21 cellular contexts compared by ENCODE assay signal in genomic region chr12:8157484-8158198, GRCh38. TPM values are rescaled to one million over a fixed set of nuclear protein-coding genes. Genes with fewer than 3 reads are reported as not detected.
A peak's percentile ranks its signal among the peaks of the same experiment; 100 is the strongest.
DNase-seq lines count a peak whose midpoint lies in the region; ATAC-seq and TF ChIP-seq lines count a peak whose summit lies in the region.
"Had no signal": no experiment of that assay in that cellular context is flagged by ENCODE, and none has a peak within 500 bp of the region (broad histone marks: within the 10 kb centered on the region; RNA-seq: fewer than 3 reads in every experiment).

No MANE protein-coding gene starts in this region.

- H3K9ac ChIP-seq in SK-N-MC (ENCODE audit: insufficient read length): peak overlapping the region; percentile 39

- no peak for TF ChIP-seq CTCF in spleen (IDR thresholded peaks at IDR 0.05 in 8 of 11, conservative IDR thresholded peaks at IDR 0.05 in 3 of 11)

- no peak for ATAC-seq in left cardiac atrium
- no peak for ATAC-seq in activated CD4-positive, alpha-beta T cell treated with anti-CD3 and anti-CD28 coated beads for 36 hours
- ATAC-seq: stimulated activated effector memory CD8-positive, alpha-beta T cell treated with anti-CD3 and anti-CD28 coated beads, Interleukin-12 subunit alpha, Interleukin-12 subunit beta, amount 100 ng/mL, for 72 hours had no signal

- H3K4me1 Mint-ChIP-seq in activated naive CD8-positive, alpha-beta T cell treated with anti-CD3 and anti-CD28 coated beads for 36 hours: peaks cover 31% of the 10 kb centered on the region
- peaks cover 28% of the 10 kb centered on the region for H3K4me1 Mint-ChIP-seq in activated CD4-positive, alpha-beta T cell treated with anti-CD3 and anti-CD28 coated beads for 36 hours
- H3K4me1 Mint-ChIP-seq: neural crest cell; stimulated activated effector memory CD8-positive, alpha-beta T cell treated with anti-CD3 and anti-CD28 coated beads, Interleukin-12 subunit alpha, Interleukin-12 subunit beta, amount 100 ng/mL, for 72 hours had no signal

- POLR2A ChIA-PET in activated CD4-positive, alpha-beta T cell treated with anti-CD3 and anti-CD28 coated beads for 36 hours (lab: Charles Lee): no interaction called here

- no peaks in the 10 kb centered on the region for H3K9me3 Mint-ChIP-seq in activated naive CD8-positive, alpha-beta T cell treated with anti-CD3 and anti-CD28 coated beads for 36 hours
- H3K9me3 Mint-ChIP-seq in activated CD4-positive, alpha-beta T cell treated with anti-CD3 and anti-CD28 coated beads for 36 hours (ENCODE audit: low read depth): no peaks in the 10 kb centered on the region
- H3K9me3 Mint-ChIP-seq: activated CD4-positive, alpha-beta T cell treated with anti-CD3 and anti-CD28 coated beads, Interleukin-2, amount 10 ng/mL, durations not matched to agents 24 days and 14 days; CD8-positive, alpha-beta memory T cell; endodermal cell; IgD-negative memory B cell; stimulated activated effector memory CD8-positive, alpha-beta T cell treated with anti-CD3 and anti-CD28 coated beads, Interleukin-12 subunit alpha, Interleukin-12 subunit beta, amount 100 ng/mL, for 72 hours had no signal

- intact Hi-C loops in spleen (cut with DNase I; ENCODE audit: low total_unique reads): no loop called here
- intact Hi-C loops in left cardiac atrium (cut with DNase I): no loop called here
- intact Hi-C loops in activated CD4-positive, alpha-beta T cell treated with anti-CD3 and anti-CD28 coated beads for 36 hours (cut with DNase I, micrococcal nuclease): no loop called here

- H3K27ac ChIP-seq in SK-N-MC (peak overlapping the region; percentile 94), spleen (peak overlapping the region in 6 of 8 donors; percentile 25 to 80 (median 68))
- H3K27ac ChIP-seq: transverse colon had no signal

- peaks cover 0 to 7% (median 0%) of the 10 kb centered on the region in 7 donors for H3K27me3 ChIP-seq in spleen (replicated peaks in 1 of 7)

- peak overlapping the region; percentile 39 for H3K4me3 ChIP-seq in SK-N-MC
- H3K4me3 ChIP-seq in spleen: peak overlapping the region in 1 of 8 donors; percentile 26
- H3K4me3 ChIP-seq: HAP-1, transverse colon had no signal

- H3K27ac Mint-ChIP-seq in activated naive CD8-positive, alpha-beta T cell treated with anti-CD3 and anti-CD28 coated beads for 36 hours: no peak overlapping the region
- no peak overlapping the region for H3K27ac Mint-ChIP-seq in activated CD4-positive, alpha-beta T cell treated with anti-CD3 and anti-CD28 coated beads for 36 hours
- H3K27ac Mint-ChIP-seq: activated CD4-positive, alpha-beta T cell treated with anti-CD3 and anti-CD28 coated beads, Interleukin-2, amount 10 ng/mL, durations not matched to agents 24 days and 14 days; activated naive CD8-positive, alpha-beta T cell; endodermal cell; IgD-negative memory B cell; stimulated activated effector memory CD8-positive, alpha-beta T cell treated with anti-CD3 and anti-CD28 coated beads, Interleukin-12 subunit alpha, Interleukin-12 subunit beta, amount 100 ng/mL, for 72 hours had no signal

- no peak overlapping the region for H3K4me3 Mint-ChIP-seq in activated naive CD8-positive, alpha-beta T cell treated with anti-CD3 and anti-CD28 coated beads for 36 hours
- no peak overlapping the region for H3K4me3 Mint-ChIP-seq in activated CD4-positive, alpha-beta T cell treated with anti-CD3 and anti-CD28 coated beads for 36 hours
- H3K4me3 Mint-ChIP-seq: activated CD4-positive, alpha-beta T cell treated with anti-CD3 and anti-CD28 coated beads, Interleukin-2, amount 10 ng/mL, durations not matched to agents 24 days and 14 days; activated naive CD8-positive, alpha-beta T cell; CD8-positive, alpha-beta memory T cell; endodermal cell; IgD-negative memory B cell; mesothelial cell of epicardium; neural crest cell; stimulated activated effector memory CD8-positive, alpha-beta T cell treated with anti-CD3 and anti-CD28 coated beads, Interleukin-12 subunit alpha, Interleukin-12 subunit beta, amount 100 ng/mL, for 72 hours had no signal

- H3K27me3 Mint-ChIP-seq in activated naive CD8-positive, alpha-beta T cell treated with anti-CD3 and anti-CD28 coated beads for 36 hours: peaks cover 4% of the 10 kb centered on the region
- no peaks in the 10 kb centered on the region for H3K27me3 Mint-ChIP-seq in activated CD4-positive, alpha-beta T cell treated with anti-CD3 and anti-CD28 coated beads for 36 hours
- H3K27me3 Mint-ChIP-seq: activated naive CD8-positive, alpha-beta T cell had no signal

- H3K9me3 ChIP-seq in SK-N-MC (ENCODE audit: low read depth, low read length): no peaks in the 10 kb centered on the region
- no peaks in the 10 kb centered on the region for H3K9me3 ChIP-seq in spleen
- H3K9me3 ChIP-seq: HAP-1, transverse colon had no signal

- no peak for TF ChIP-seq POLR2A in spleen (IDR thresholded peaks at IDR 0.05)

- H3K36me3 Mint-ChIP-seq in activated naive CD8-positive, alpha-beta T cell treated with anti-CD3 and anti-CD28 coated beads for 36 hours: no peaks in the 10 kb centered on the region
- no peaks in the 10 kb centered on the region for H3K36me3 Mint-ChIP-seq in activated CD4-positive, alpha-beta T cell treated with anti-CD3 and anti-CD28 coated beads for 36 hours (ENCODE audit: low read depth)
- H3K36me3 Mint-ChIP-seq: activated naive CD8-positive, alpha-beta T cell; CD8-positive, alpha-beta memory T cell; mesothelial cell of epicardium; stimulated activated effector memory CD8-positive, alpha-beta T cell treated with anti-CD3 and anti-CD28 coated beads, Interleukin-12 subunit alpha, Interleukin-12 subunit beta, amount 100 ng/mL, for 72 hours had no signal

- H3K36me3 ChIP-seq in SK-N-MC (ENCODE audit: insufficient read depth, low read length): no peaks in the 10 kb centered on the region
- H3K36me3 ChIP-seq in spleen: no peaks in the 10 kb centered on the region
- H3K36me3 ChIP-seq: HAP-1, transverse colon had no signal

- peak; percentile 2 for DNase-seq in HCEC 1CT
- no peak for DNase-seq in SK-N-MC (ENCODE audit: low read depth, low spot score)
- DNase-seq in kidney tubule cell (ENCODE audit: low spot score): peak; percentile 96
- no peak for DNase-seq in spleen
- DNase-seq in activated naive CD8-positive, alpha-beta T cell treated with anti-CD3 and anti-CD28 coated beads for 36 hours: no peak
- no peak for DNase-seq in left cardiac atrium
- no peak for DNase-seq in activated CD4-positive, alpha-beta T cell treated with anti-CD3 and anti-CD28 coated beads for 36 hours
- DNase-seq in DMS153 treated with DMSO at 0.1 percent for 48 hours (lab: John Stamatoyannopoulos, UW; ENCODE audit: unreplicated experiment): no peak
- DNase-seq: activated CD4-positive, alpha-beta T cell treated with anti-CD3 and anti-CD28 coated beads, Interleukin-2, amount 10 ng/mL, durations not matched to agents 24 days and 14 days; activated T-cell treated with anti-CD3 and anti-CD28 coated beads for 4 hours; CD8-positive, alpha-beta memory T cell; central memory CD4-positive, alpha-beta T cell; endodermal cell; SHP77 treated with DMSO at 0.1 percent for 48 hours; transverse colon had no signal

- CTCF ChIA-PET in activated CD4-positive, alpha-beta T cell treated with anti-CD3 and anti-CD28 coated beads for 36 hours (lab: Charles Lee): interaction anchor here (0.7 kb wide), 1 partner anchor 49 kb away, joined by 3 read pairs; no protein-coding TSS in a partner anchor

- H3K4me1 ChIP-seq in spleen: peaks cover 0 to 13% (median 1%) of the 10 kb centered on the region in 6 donors
- H3K4me1 ChIP-seq: transverse colon had no signal

RNA-seq across cellular contexts. Expression of gene ZNF705A, which starts 0.8 kb away (rescaled TPM):
- under 1 TPM in 1 of 7 donors, not detected in 6; 0.19 TPM for total RNA-seq in spleen
- not detected for polyA plus RNA-seq in spleen
- not detected for total RNA-seq in activated naive CD8-positive, alpha-beta T cell treated with anti-CD3 and anti-CD28 coated beads for 36 hours
- total RNA-seq in left cardiac atrium: not detected
- total RNA-seq in activated CD4-positive, alpha-beta T cell treated with anti-CD3 and anti-CD28 coated beads for 36 hours: not detected
- total RNA-seq: activated CD4-positive, alpha-beta T cell treated with anti-CD3 and anti-CD28 coated beads, Interleukin-2, amount 10 ng/mL, durations not matched to agents 24 days and 14 days; endodermal cell; mesothelial cell of epicardium; neural crest cell; transverse colon had no signal
- polyA plus RNA-seq: CD8-positive, alpha-beta memory T cell; IgD-negative memory B cell had no signal

RNA-seq across cellular contexts. Expression of gene CLEC4A, which starts 34.2 kb away (rescaled TPM):
- total RNA-seq in spleen: 10 to 100 TPM in 2 of 7 donors, 1 to 10 TPM in 5; 5.2 to 19.6 (median 8.2) TPM
- 10 to 100 TPM in 2 of 3 donors, 1 to 10 TPM in 1; 8.4 to 15.3 (median 10.3) TPM for polyA plus RNA-seq in spleen
- under 1 TPM in 1 of 2 experiments, not detected in 1; 0.28 TPM for total RNA-seq in activated naive CD8-positive, alpha-beta T cell treated with anti-CD3 and anti-CD28 coated beads for 36 hours
- total RNA-seq in left cardiac atrium: 1 to 10 TPM; 1.0 to 1.7 TPM
- total RNA-seq in activated CD4-positive, alpha-beta T cell treated with anti-CD3 and anti-CD28 coated beads for 36 hours: not detected
- total RNA-seq: neural crest cell had no signal

Comparison
In these comparisons a context has a peak if more than half of its experiments do, and no peak if none do; other contexts are left out.
1. DNase-seq: peak in HCEC 1CT (single experiment) and kidney tubule cell (single experiment); none in SK-N-MC (single experiment), spleen (single experiment), activated naive CD8-positive, alpha-beta T cell treated with anti-CD3 and anti-CD28 coated beads for 36 hours (single experiment), left cardiac atrium (single experiment), activated CD4-positive, alpha-beta T cell treated with anti-CD3 and anti-CD28 coated beads for 36 hours (single experiment) and DMS153 treated with DMSO at 0.1 percent for 48 hours (single experiment).